ENCODE assay signal across 12 cellular contexts in genomic region chr14:21255385-21256101, GRCh38. TPM values are rescaled to one million over a fixed set of nuclear protein-coding genes. Genes with fewer than 3 reads are reported as not detected.
DNase-seq lines count a peak whose midpoint lies in the region; ATAC-seq and TF ChIP-seq lines count a peak whose summit lies in the region.
"Had no signal": no experiment of that assay in that cellular context is flagged by ENCODE, and none has a peak within 500 bp of the region (broad histone marks: within the 10 kb centered on the region; RNA-seq: fewer than 3 reads in every experiment).

No MANE protein-coding gene starts in this region.

- in situ Hi-C loops in ACHN (cut with HindIII; ENCODE audit: low pct_ligation_motif_present, low pct_unique_long_range_greater_than_20kb, low sequenced_read_pairs), result no loop called here

- H3K4me3 Mint-ChIP-seq in CD8-positive, alpha-beta memory T cell, result peak overlapping the region; percentile 20 to 84 (median 67)
- H3K4me3 Mint-ChIP-seq in nephron, result no peak overlapping the region

- peaks cover 12 to 81% (median 26%) of the 10 kb centered on the region in 3 donors for H3K36me3 Mint-ChIP-seq in CD8-positive, alpha-beta memory T cell
- H3K36me3 Mint-ChIP-seq in nephron (ENCODE audit: low read depth), result peaks cover 84% of the 10 kb centered on the region

- no peak for DNase-seq in CD8-positive, alpha-beta memory T cell
- DNase-seq in astrocyte of the hippocampus (ENCODE audit: low read depth, low spot score) (peak; percentile 19), NCI-H2107 (lab: John Stamatoyannopoulos, UW) (no peak), NCI-H69 (lab: John Stamatoyannopoulos, UW) (no peak), ACHN (no peak)
- DNase-seq: amygdala, foreskin keratinocyte, Kasumi-1, testis had no signal

- H3K4me3 ChIP-seq in CD8-positive, alpha-beta memory T cell (ENCODE audit: low read length), result no peak overlapping the region
- H3K4me3 ChIP-seq in HUES48 (ENCODE audit: low read depth, low read length), result no peak overlapping the region
- H3K4me3 ChIP-seq: testis had no signal

- CTCF ChIA-PET in CD8-positive, alpha-beta memory T cell (lab: Charles Lee), result interaction anchor here (1.1 to 2.8 kb wide), 4 partner anchors 10 to 24 kb away, joined by 3 to 10 read pairs (median 6); no protein-coding TSS in a partner anchor

- POLR2A ChIA-PET in CD8-positive, alpha-beta memory T cell (lab: Charles Lee), result interaction anchor here (0.6 to 1.4 kb wide), 6 partner anchors 10 to 27 kb away, joined by 3 to 10 read pairs (median 6); no protein-coding TSS in a partner anchor

- no peak overlapping the region for H3K9ac ChIP-seq in HUES48 (ENCODE audit: low read depth, low read length)

- H3K27me3 Mint-ChIP-seq in CD8-positive, alpha-beta memory T cell, result no peaks in the 10 kb centered on the region
- no peaks in the 10 kb centered on the region for H3K27me3 Mint-ChIP-seq in nephron (ENCODE audit: low read depth)

- peaks cover 32% of the 10 kb centered on the region for H3K36me3 ChIP-seq in CD8-positive, alpha-beta memory T cell (ENCODE audit: insufficient read depth, low read length)
- peaks cover 88% of the 10 kb centered on the region for H3K36me3 ChIP-seq in HUES48 (ENCODE audit: control insufficient read depth, insufficient read depth, low read length)

- H3K4me1 ChIP-seq in CD8-positive, alpha-beta memory T cell (ENCODE audit: insufficient read depth, low read length), result peaks cover 65% of the 10 kb centered on the region
- H3K4me1 ChIP-seq in HUES48 (ENCODE audit: control insufficient read depth, insufficient read depth, low read length), result peaks cover 5% of the 10 kb centered on the region
- H3K4me1 ChIP-seq: foreskin keratinocyte had no signal

- H3K27me3 ChIP-seq in CD8-positive, alpha-beta memory T cell (ENCODE audit: insufficient read depth, low read length, poor library complexity, severe bottlenecking), result no peaks in the 10 kb centered on the region
- H3K27me3 ChIP-seq in HUES48 (ENCODE audit: control insufficient read depth, insufficient read depth, low read length), result no peaks in the 10 kb centered on the region
- H3K27me3 ChIP-seq: foreskin keratinocyte, testis had no signal

- H3K9me3 Mint-ChIP-seq in CD8-positive, alpha-beta memory T cell, result no peaks in the 10 kb centered on the region
- H3K9me3 Mint-ChIP-seq in nephron, result no peaks in the 10 kb centered on the region

- no peaks in the 10 kb centered on the region for H3K9me3 ChIP-seq in CD8-positive, alpha-beta memory T cell (ENCODE audit: low read length)
- no peaks in the 10 kb centered on the region for H3K9me3 ChIP-seq in HUES48 (ENCODE audit: control insufficient read depth, insufficient read depth, low read length)
- H3K9me3 ChIP-seq: testis had no signal

- no peak for TF ChIP-seq CTCF in nephron (IDR thresholded peaks at IDR 0.05; ENCODE audit: unreplicated experiment in 3 of 3)

- peak overlapping the region; percentile 3 to 80 (median 56) for H3K27ac Mint-ChIP-seq in CD8-positive, alpha-beta memory T cell
- peak overlapping the region; percentile 8 to 74 (median 65) for H3K27ac Mint-ChIP-seq in nephron

- ATAC-seq in GM21526 (IDR thresholded peaks at IDR 0.05; ENCODE audit: low FRiP score, unreplicated experiment), result no peak
- ATAC-seq: foreskin keratinocyte had no signal

- peaks cover 77 to 92% (median 82%) of the 10 kb centered on the region in 3 donors for H3K4me1 Mint-ChIP-seq in CD8-positive, alpha-beta memory T cell
- H3K4me1 Mint-ChIP-seq in nephron, result peaks cover 34% of the 10 kb centered on the region

- H3K27ac ChIP-seq in CD8-positive, alpha-beta memory T cell (ENCODE audit: low read depth, low read length), result no peak overlapping the region
- peak overlapping the region; percentile 47 for H3K27ac ChIP-seq in HUES48 (ENCODE audit: low read depth, low read length)
- H3K27ac ChIP-seq: foreskin keratinocyte, testis had no signal

RNA-seq across cellular contexts. Expression of gene HNRNPC, which starts 13.7 kb away (rescaled TPM):
- total RNA-seq in CD8-positive, alpha-beta memory T cell, result 1,000 to 10,000 TPM; 1,158 to 1,180 TPM
- 700 TPM for polyA plus RNA-seq in CD8-positive, alpha-beta memory T cell

RNA-seq across cellular contexts. Expression of gene RPGRIP1, which starts 24.3 kb away (rescaled TPM):
- not detected for total RNA-seq in CD8-positive, alpha-beta memory T cell
- polyA plus RNA-seq in CD8-positive, alpha-beta memory T cell, result not detected
- total RNA-seq: foreskin keratinocyte had no signal
- polyA plus RNA-seq: foreskin keratinocyte had no signal

Comparison
In these comparisons a context has a peak if more than half of its experiments do, and no peak if none do; other contexts are left out.
1. H3K4me3 Mint-ChIP-seq: peak in CD8-positive, alpha-beta memory T cell (7 of 7); none in nephron (0 of 3).